ENCODE assay signal across 32 cellular contexts in genomic region chr7:78441737-78442136, GRCh38.
"Had no signal": no experiment of that assay in that cellular context is flagged by ENCODE, and none has a peak within 500 bp of the region (broad histone marks: within the 10 kb centered on the region; RNA-seq: fewer than 3 reads in every experiment).

No MANE protein-coding gene starts in this region.

- H3K27me3 Mint-ChIP-seq: activated CD4-positive, alpha-beta memory T cell treated with anti-CD3 and anti-CD28 coated beads for 36 hours; activated CD4-positive, alpha-beta T cell treated with anti-CD3 and anti-CD28 coated beads, Interleukin-2, amount 10 ng/mL, durations not matched to agents 24 days and 14 days; activated T-cell treated with anti-CD3 and anti-CD28 coated beads, Interleukin-2, amount 50 U/mL, for 24 hours; stimulated activated memory B cell treated with anti-CD40 and anti-IgM and Interleukin-4, amounts not matched to agents 10 μg/mL and 1 μg/mL and 100 μg/mL, for 72 hours had no signal

- H3K4me1 ChIP-seq: gastrocnemius medialis, right atrium auricular region, stomach, upper lobe of right lung had no signal

- H3K36me3 Mint-ChIP-seq: activated CD4-positive, alpha-beta memory T cell treated with anti-CD3 and anti-CD28 coated beads for 36 hours; naive thymus-derived CD4-positive, alpha-beta T cell; stimulated activated memory B cell treated with anti-CD40 and anti-IgM and Interleukin-4, amounts not matched to agents 10 μg/mL and 1 μg/mL and 100 μg/mL, for 72 hours had no signal

- H3K36me3 ChIP-seq: brain microvascular endothelial cell, gastrocnemius medialis, right atrium auricular region, stomach, tibial artery, upper lobe of right lung, WERI-Rb-1 had no signal

- H3K4me3 ChIP-seq: coronary artery, dorsolateral prefrontal cortex, gastrocnemius medialis, right atrium auricular region, smooth muscle cell, stomach, tibial artery, upper lobe of right lung had no signal

- ATAC-seq: gastrocnemius medialis; left colon; naive thymus-derived CD4-positive, alpha-beta T cell; stimulated activated memory B cell treated with anti-CD40 and anti-IgM and Interleukin-4, amounts not matched to agents 10 μg/mL and 1 μg/mL and 100 μg/mL, for 72 hours; upper lobe of right lung had no signal

- DNase-seq: activated CD4-positive, alpha-beta memory T cell treated with anti-CD3 and anti-CD28 coated beads for 36 hours; activated CD4-positive, alpha-beta T cell treated with anti-CD3 and anti-CD28 coated beads, Interleukin-2, amount 10 ng/mL, durations not matched to agents 24 days and 14 days; activated CD4-positive, CD25-positive, alpha-beta regulatory T cell treated with anti-CD3 and anti-CD28 coated beads, Interleukin-2, amount 50 U/mL, for 72 hours; activated CD8-positive, alpha-beta memory T cell treated with anti-CD3 and anti-CD28 coated beads, Interleukin-2, amount 50 U/mL, for 4 hours; activated gamma-delta T cell treated with Interleukin-2 at 50 U/mL for 16 hours; activated naive CD4-positive, alpha-beta T cell treated with anti-CD3 and anti-CD28 coated beads, Interleukin-2, amount 50 U/mL, for 16 hours; activated T-cell treated with anti-CD3 and anti-CD28 coated beads, Interleukin-2, amount 50 U/mL, for 24 hours; amniotic stem cell; brain microvascular endothelial cell; dorsolateral prefrontal cortex; effector memory CD4-positive, alpha-beta T cell; erythroblast; gastrocnemius medialis; glutamatergic neuron; kidney; left colon; midbrain; naive thymus-derived CD4-positive, alpha-beta T cell; occipital lobe; stimulated activated CD4-positive, alpha-beta T cell treated with anti-CD3 and anti-CD28 coated beads, Interleukin-1b, Interleukin-23, amount 100 ng/mL, for 48 hours; stimulated activated CD4-positive, alpha-beta T cell treated with anti-CD3 and anti-CD28 coated beads, Interleukin-4, amount 100 ng/mL, for 4 hours; stimulated activated CD8-positive, alpha-beta memory T cell treated with anti-CD3 and anti-CD28 coated beads, Interleukin-4, amount 100 ng/mL, for 48 hours; stomach; T1000; tibial artery; upper lobe of right lung; WERI-Rb-1 had no signal

- H3K9me3 ChIP-seq: gastrocnemius medialis, right atrium auricular region, stomach, tibial artery, upper lobe of right lung had no signal

- H3K27ac ChIP-seq: brain microvascular endothelial cell, coronary artery, gastrocnemius medialis, right atrium auricular region, stomach, tibial artery, upper lobe of right lung, WERI-Rb-1 had no signal

- H3K4me1 Mint-ChIP-seq: activated CD4-positive, alpha-beta T cell treated with anti-CD3 and anti-CD28 coated beads, Interleukin-2, amount 10 ng/mL, durations not matched to agents 24 days and 14 days; naive thymus-derived CD4-positive, alpha-beta T cell; neural crest cell; stimulated activated memory B cell treated with anti-CD40 and anti-IgM and Interleukin-4, amounts not matched to agents 10 μg/mL and 1 μg/mL and 100 μg/mL, for 72 hours had no signal

- H3K4me3 Mint-ChIP-seq: activated CD4-positive, alpha-beta memory T cell treated with anti-CD3 and anti-CD28 coated beads for 36 hours; activated CD4-positive, alpha-beta T cell treated with anti-CD3 and anti-CD28 coated beads, Interleukin-2, amount 10 ng/mL, durations not matched to agents 24 days and 14 days; activated T-cell treated with anti-CD3 and anti-CD28 coated beads, Interleukin-2, amount 50 U/mL, for 24 hours; naive thymus-derived CD4-positive, alpha-beta T cell; neural crest cell; stimulated activated memory B cell treated with anti-CD40 and anti-IgM and Interleukin-4, amounts not matched to agents 10 μg/mL and 1 μg/mL and 100 μg/mL, for 72 hours had no signal

- H3K4me2 ChIP-seq: smooth muscle cell had no signal

- H3K27me3 ChIP-seq: brain microvascular endothelial cell, dorsolateral prefrontal cortex, gastrocnemius medialis, right atrium auricular region, stomach, tibial artery, upper lobe of right lung had no signal

- H3K9me3 Mint-ChIP-seq: activated CD4-positive, alpha-beta memory T cell treated with anti-CD3 and anti-CD28 coated beads for 36 hours; activated CD4-positive, alpha-beta T cell treated with anti-CD3 and anti-CD28 coated beads, Interleukin-2, amount 10 ng/mL, durations not matched to agents 24 days and 14 days; activated T-cell treated with anti-CD3 and anti-CD28 coated beads, Interleukin-2, amount 50 U/mL, for 24 hours; neural crest cell; stimulated activated memory B cell treated with anti-CD40 and anti-IgM and Interleukin-4, amounts not matched to agents 10 μg/mL and 1 μg/mL and 100 μg/mL, for 72 hours had no signal

- H3K27ac Mint-ChIP-seq: activated CD4-positive, alpha-beta memory T cell treated with anti-CD3 and anti-CD28 coated beads for 36 hours; activated CD4-positive, alpha-beta T cell treated with anti-CD3 and anti-CD28 coated beads, Interleukin-2, amount 10 ng/mL, durations not matched to agents 24 days and 14 days; activated T-cell treated with anti-CD3 and anti-CD28 coated beads, Interleukin-2, amount 50 U/mL, for 24 hours; naive thymus-derived CD4-positive, alpha-beta T cell; stimulated activated memory B cell treated with anti-CD40 and anti-IgM and Interleukin-4, amounts not matched to agents 10 μg/mL and 1 μg/mL and 100 μg/mL, for 72 hours had no signal
